Comparison of ENCODE assay signal across 9 cellular contexts in the genomic region with DNA sequence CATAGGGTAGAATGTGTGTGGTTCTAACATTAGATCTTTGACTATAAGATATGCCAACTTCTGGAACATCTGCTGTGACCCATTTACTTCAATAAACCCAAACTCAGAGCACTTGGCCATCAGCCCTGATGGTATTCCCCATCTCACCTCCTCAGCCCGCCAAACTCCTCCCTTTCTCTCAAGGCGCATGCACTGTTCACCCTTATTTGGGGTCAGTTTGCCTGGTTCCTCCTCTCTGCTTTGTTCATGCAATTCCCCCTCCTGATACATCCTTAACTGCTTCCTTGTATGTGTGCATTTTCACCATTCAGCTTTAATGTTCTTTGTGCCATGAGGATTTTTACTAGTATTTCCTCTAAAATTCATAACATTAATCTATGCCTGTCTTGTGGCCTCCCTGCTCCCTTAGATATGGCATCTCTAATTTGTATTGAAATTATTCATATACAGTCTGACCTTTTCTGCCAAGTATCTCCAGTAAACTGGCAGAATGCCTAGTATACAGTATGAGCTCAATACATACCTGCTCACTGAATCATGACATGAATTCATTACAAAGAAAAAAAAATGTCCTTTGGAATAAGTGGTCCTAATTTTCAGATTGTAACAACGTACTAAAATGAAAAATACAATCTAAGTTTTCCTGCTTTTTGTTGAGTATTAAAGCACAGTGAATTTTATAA.
DNase-seq lines count a peak whose midpoint lies in the region; ATAC-seq lines count a peak whose summit lies in the region.
"Had no signal": no experiment of that assay in that cellular context is flagged by ENCODE, and none has a peak within 500 bp of the region (broad histone marks: within the 10 kb centered on the region; RNA-seq: fewer than 3 reads in every experiment).

No MANE protein-coding gene starts in this region.

- ATAC-seq in GM19035 (IDR thresholded peaks at IDR 0.05; ENCODE audit: unreplicated experiment) (no peak), HG03378 (IDR thresholded peaks at IDR 0.05; ENCODE audit: unreplicated experiment) (no peak)

- peak; percentile 86 for DNase-seq in H4 (ENCODE audit: low spot score)
- peak; percentile 78 for DNase-seq in RPMI7951 (ENCODE audit: low read depth)
- peak; percentile 74 for DNase-seq in fibroblast of gingiva (ENCODE audit: low read depth)
- peak; percentile 53 for DNase-seq in stromal cell of bone marrow (ENCODE audit: low read depth)
- DNase-seq in COLO668 (lab: John Stamatoyannopoulos, UW; ENCODE audit: unreplicated experiment) = no peak
- DNase-seq: NCI-H1694, spleen had no signal
